Comparison of ENCODE assay signal across 24 cellular contexts in the genomic region with DNA sequence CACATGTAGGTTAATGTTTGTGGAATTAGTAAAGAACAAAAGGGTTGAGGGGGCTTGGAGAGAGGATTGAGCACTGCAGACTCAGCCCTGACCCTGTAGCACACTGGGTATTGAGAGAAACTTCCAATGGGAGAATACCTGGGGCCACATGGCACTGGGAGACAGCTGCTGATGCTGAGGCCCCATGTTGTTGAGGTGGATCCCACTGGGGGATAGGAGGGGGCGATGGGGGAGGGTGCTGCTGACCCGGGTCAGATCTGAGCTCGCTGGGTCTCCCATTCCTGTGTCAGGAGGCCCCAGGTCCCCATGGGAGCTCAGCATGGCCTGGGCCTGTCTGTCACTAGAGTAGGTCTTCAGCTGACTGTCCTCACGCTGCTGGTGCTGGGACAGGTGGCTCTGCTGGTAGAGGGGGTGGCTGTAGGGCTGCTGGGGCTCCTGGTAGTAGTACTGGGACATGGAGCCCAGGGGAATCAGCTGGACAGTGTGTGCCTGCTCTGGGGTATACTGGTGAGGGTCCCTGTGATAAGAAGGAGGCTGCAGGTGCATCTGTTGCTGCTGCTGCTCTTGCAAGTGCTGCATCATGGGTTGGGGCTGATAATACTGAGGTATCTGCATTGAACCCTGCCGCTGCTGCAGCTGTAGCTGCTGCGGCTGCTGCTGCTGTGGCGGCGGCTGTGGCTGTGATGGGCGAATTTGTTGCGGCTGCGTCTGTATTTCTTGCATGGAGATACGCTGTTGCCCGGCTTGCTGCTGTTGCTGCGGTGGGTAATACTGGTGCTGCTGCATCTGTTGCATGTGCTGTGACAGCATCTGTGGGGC.
"Had no signal": no experiment of that assay in that cellular context is flagged by ENCODE, and none has a peak within 500 bp of the region (broad histone marks: within the 10 kb centered on the region; RNA-seq: fewer than 3 reads in every experiment).

No MANE protein-coding gene starts in this region.

- H3K27me3 Mint-ChIP-seq: activated CD4-positive, alpha-beta memory T cell treated with anti-CD3 and anti-CD28 coated beads, Interleukin-2, amount 10 ng/mL, durations not matched to agents 7 days and 5 days had no signal

- H3K36me3 ChIP-seq: right lobe of liver, thoracic aorta had no signal

- H3K4me3 ChIP-seq: body of pancreas, lower lobe of right lung, mucosa of descending colon, right lobe of liver, thoracic aorta, upper lobe of left lung had no signal

- H3K9me3 ChIP-seq: body of pancreas, lower lobe of right lung, mucosa of descending colon, right lobe of liver, thoracic aorta, upper lobe of left lung had no signal

- ATAC-seq: body of pancreas, left lobe of liver, mucosa of descending colon, WTC11 had no signal

- H3K9me3 Mint-ChIP-seq: activated CD4-positive, alpha-beta memory T cell treated with anti-CD3 and anti-CD28 coated beads, Interleukin-2, amount 10 ng/mL, durations not matched to agents 7 days and 5 days; nephron progenitor cell; T-helper 1 cell treated with Interleukin-12 subunit alpha and Interleukin-12 subunit beta and Interleukin-4 antibody, amounts not matched to agents 30 μg/mL and 1 μg/mL, for 36 hours; WTC11 had no signal

- H3K27ac Mint-ChIP-seq: activated CD4-positive, alpha-beta memory T cell treated with anti-CD3 and anti-CD28 coated beads, Interleukin-2, amount 10 ng/mL, durations not matched to agents 7 days and 5 days; nephron progenitor cell; T-helper 1 cell treated with Interleukin-12 subunit alpha and Interleukin-12 subunit beta and Interleukin-4 antibody, amounts not matched to agents 30 μg/mL and 1 μg/mL, for 36 hours; WTC11 had no signal

- H3K27me3 ChIP-seq: body of pancreas, right lobe of liver, upper lobe of left lung had no signal

- DNase-seq: activated CD4-positive, alpha-beta memory T cell treated with anti-CD3 and anti-CD28 coated beads, Interleukin-2, amount 10 ng/mL, durations not matched to agents 7 days and 5 days; activated CD4-positive, alpha-beta T cell treated with anti-CD3 and anti-CD28 coated beads for 4 hours; activated T-cell treated with anti-CD3 and anti-CD28 coated beads for 4 hours; anterior cingulate cortex; body of pancreas; dermis blood vessel endothelial cell; effector CD8-positive, alpha-beta T cell; erythroblast; foreskin fibroblast; lower lobe of right lung; mesendoderm; mucosa of descending colon; nephron progenitor cell; right lobe of liver; small intestine; stimulated activated CD4-positive, alpha-beta T cell treated with anti-CD3 and anti-CD28 coated beads, Interleukin-2, amount 100 ng/mL, for 24 hours; stimulated activated naive CD4-positive, alpha-beta T cell; T1000 had no signal

- H3K4me3 Mint-ChIP-seq: activated CD4-positive, alpha-beta memory T cell treated with anti-CD3 and anti-CD28 coated beads, Interleukin-2, amount 10 ng/mL, durations not matched to agents 7 days and 5 days; nephron progenitor cell; T-helper 1 cell treated with Interleukin-12 subunit alpha and Interleukin-12 subunit beta and Interleukin-4 antibody, amounts not matched to agents 30 μg/mL and 1 μg/mL, for 36 hours; WTC11 had no signal

- H3K4me1 ChIP-seq: body of pancreas, lower lobe of right lung, parathyroid adenoma, right lobe of liver, upper lobe of left lung had no signal

- H3K27ac ChIP-seq: body of pancreas, lower lobe of right lung, parathyroid adenoma, right lobe of liver, thoracic aorta, upper lobe of left lung had no signal
